In genomic region chr16:86303787-86304685, GRCh38 we compare ENCODE assay signal across 15 cellular contexts.
A peak's percentile ranks its signal among the peaks of the same experiment; 100 is the strongest.
DNase-seq lines count a peak whose midpoint lies in the region; ATAC-seq and TF ChIP-seq lines count a peak whose summit lies in the region.
"Had no signal": no experiment of that assay in that cellular context is flagged by ENCODE, and none has a peak within 500 bp of the region (broad histone marks: within the 10 kb centered on the region; RNA-seq: fewer than 3 reads in every experiment).

No MANE protein-coding gene starts in this region.

- no peaks in the 10 kb centered on the region for H3F3A ChIP-seq in PC-9 (ENCODE audit: insufficient read depth, low read depth)

- H3K23ac ChIP-seq in neuronal stem cell (ENCODE audit: low read depth, low read length, poor library complexity): no peak overlapping the region

- no peaks in the 10 kb centered on the region for H3K79me1 ChIP-seq in neuronal stem cell (ENCODE audit: low read depth, low read length)

- no peak overlapping the region for H3K14ac ChIP-seq in neuronal stem cell (ENCODE audit: low read length)

- POLR2A ChIA-PET in MCF 10A (lab: Yijun Ruan, JAX): no interaction called here
- POLR2A ChIA-PET in PC-9 (lab: Charles Lee; ENCODE audit: unreplicated experiment): no interaction called here

- H3K27ac ChIP-seq in breast epithelium (no peak overlapping the region), gastroesophageal sphincter (peak overlapping the region; percentile 61 to 96 (median 90)), neuronal stem cell (replicated peaks; ENCODE audit: low read length) (no peak overlapping the region), vagina (peak overlapping the region; percentile 68), PC-9 (no peak overlapping the region)
- H3K27ac ChIP-seq: 22Rv1, heart right ventricle had no signal

- no peak overlapping the region for H3K27ac Mint-ChIP-seq in MCF 10A (ENCODE audit: low read depth, unreplicated experiment)
- H3K27ac Mint-ChIP-seq: activated B cell treated with CpG ODN at 0.5 μM for 24 hours; activated naive CD4-positive, alpha-beta T cell treated with anti-CD3 and anti-CD28 coated beads, Interleukin-2, amount 10 ng/mL, durations not matched to agents 7 days and 5 days; CD4-positive, alpha-beta memory T cell had no signal

- H3K9me3 ChIP-seq in breast epithelium (no peaks in the 10 kb centered on the region), gastroesophageal sphincter (no peaks in the 10 kb centered on the region), neuronal stem cell (replicated peaks in 1 of 2; ENCODE audit: control insufficient read depth in 2 of 2, insufficient read depth in 1 of 2, low read depth in 1 of 2, low read length in 2 of 2) (no peaks in the 10 kb centered on the region), vagina (no peaks in the 10 kb centered on the region), PC-9 (ENCODE audit: insufficient read depth, low read depth) (no peaks in the 10 kb centered on the region)
- H3K9me3 ChIP-seq: heart right ventricle had no signal

- peak overlapping the region; percentile 36 for H2BK12ac ChIP-seq in neuronal stem cell (ENCODE audit: low read length)

- no peaks in the 10 kb centered on the region for H3K36me3 ChIP-seq in breast epithelium
- no peaks in the 10 kb centered on the region for H3K36me3 ChIP-seq in gastroesophageal sphincter
- H3K36me3 ChIP-seq in neuronal stem cell (replicated peaks in 1 of 2; ENCODE audit: control insufficient read depth in 2 of 2, insufficient read depth in 2 of 2, low read length in 2 of 2): no peaks in the 10 kb centered on the region
- no peaks in the 10 kb centered on the region for H3K36me3 ChIP-seq in vagina
- H3K36me3 ChIP-seq in PC-9 (ENCODE audit: low read depth): no peaks in the 10 kb centered on the region
- H3K36me3 ChIP-seq: heart right ventricle had no signal

- H3K9ac ChIP-seq in neuronal stem cell (ENCODE audit: low read depth, low read length, poor library complexity): no peak overlapping the region

- no peak overlapping the region for H3K4me3 Mint-ChIP-seq in MCF 10A (ENCODE audit: unreplicated experiment)
- H3K4me3 Mint-ChIP-seq: activated B cell treated with CpG ODN at 0.5 μM for 24 hours; activated naive CD4-positive, alpha-beta T cell treated with anti-CD3 and anti-CD28 coated beads, Interleukin-2, amount 10 ng/mL, durations not matched to agents 7 days and 5 days; CD4-positive, alpha-beta memory T cell had no signal

- H2AFZ ChIP-seq in neuronal stem cell (ENCODE audit: low read length) (no peak overlapping the region), PC-9 (no peak overlapping the region)

- 24 to 35% methylated on average over 6 to 12 of the region's 41 CpGs for WGBS in gastroesophageal sphincter (ENCODE audit: low coverage in 1 of 2), 2 donors
- no CpG with 5 or more reads among the region's 41 CpGs for WGBS in neuronal stem cell (ENCODE audit: extremely low coverage in 2 of 2, insufficient read length in 2 of 2, insufficient replicate concordance in 1 of 2), 2 donors

- H3K79me2 ChIP-seq in PC-9 (ENCODE audit: low read depth): no peaks in the 10 kb centered on the region

- no peaks in the 10 kb centered on the region for H3K36me3 Mint-ChIP-seq in MCF 10A (ENCODE audit: insufficient read depth, unreplicated experiment)
- H3K36me3 Mint-ChIP-seq: activated naive CD4-positive, alpha-beta T cell treated with anti-CD3 and anti-CD28 coated beads, Interleukin-2, amount 10 ng/mL, durations not matched to agents 7 days and 5 days; CD4-positive, alpha-beta memory T cell had no signal

- no peaks in the 10 kb centered on the region; the same call in 1 of the 2 replicates for H4K20me1 ChIP-seq in PC-9 (ENCODE audit: insufficient read depth)

- H3K9me2 ChIP-seq in PC-9 (ENCODE audit: insufficient read depth): no peaks in the 10 kb centered on the region

- no peak overlapping the region for H4K8ac ChIP-seq in neuronal stem cell (ENCODE audit: low read depth, low read length)

- H3K4me3 ChIP-seq in breast epithelium: peak overlapping the region in 2 of 3 donors; percentile 6 to 19
- H3K4me3 ChIP-seq in gastroesophageal sphincter: peak overlapping the region; percentile 16 to 45
- H3K4me3 ChIP-seq in neuronal stem cell (ENCODE audit: low read length in 2 of 2): no peak overlapping the region
- H3K4me3 ChIP-seq in vagina: peak overlapping the region; percentile 19 to 40
- no peak overlapping the region for H3K4me3 ChIP-seq in PC-9

- CTCF ChIA-PET in MCF 10A (lab: Yijun Ruan, JAX) (no interaction called here), PC-9 (lab: Charles Lee) (no interaction called here)

- H2BK15ac ChIP-seq in neuronal stem cell (ENCODE audit: low read length): peak overlapping the region; percentile 16

- TF ChIP-seq POLR2A in breast epithelium (IDR thresholded peaks at IDR 0.05) (no peak), gastroesophageal sphincter (IDR thresholded peaks at IDR 0.05) (peak in 1 of 2 donors; percentile 20), vagina (IDR thresholded peaks at IDR 0.05) (no peak)

- intact Hi-C loops in breast epithelium (cut with DNase I; ENCODE audit: low total_unique reads): no loop called here
- intact Hi-C loops in MCF 10A (cut with micrococcal nuclease): no loop called here
- intact Hi-C loops in vagina (cut with DNase I): no loop called here
- intact Hi-C loops in PC-9 (cut with micrococcal nuclease; ENCODE audit: unreplicated experiment): no loop called here

- H4K91ac ChIP-seq in neuronal stem cell (ENCODE audit: low read depth, low read length, poor library complexity): no peak overlapping the region

- no peak overlapping the region for H2AK5ac ChIP-seq in neuronal stem cell (ENCODE audit: low read depth, low read length)

- ATAC-seq in gastroesophageal sphincter (peak; percentile 60), GM21381 (IDR thresholded peaks at IDR 0.05; ENCODE audit: unreplicated experiment) (no peak)

- TF ChIP-seq CTCF in breast epithelium (IDR thresholded peaks at IDR 0.05) (no peak), MCF 10A (IDR thresholded peaks at IDR 0.05; ENCODE audit: unreplicated experiment) (no peak), gastroesophageal sphincter (IDR thresholded peaks at IDR 0.05) (no peak), vagina (IDR thresholded peaks at IDR 0.05) (no peak), PC-9 (conservative IDR thresholded peaks at IDR 0.05) (no peak)

- DNase-seq in breast epithelium (ENCODE audit: low spot score in 2 of 2): no peak
- no peak for DNase-seq in MCF 10A (ENCODE audit: unreplicated experiment)
- DNase-seq in neuronal stem cell (ENCODE audit: low spot score): no peak
- DNase-seq in vagina (ENCODE audit: extremely low spot score in 2 of 2): no peak
- DNase-seq in medulla oblongata (ENCODE audit: extremely low spot score): no peak
- no peak for DNase-seq in PC-9
- DNase-seq: activated B cell treated with CpG ODN at 0.5 μM for 24 hours; activated CD8-positive, alpha-beta memory T cell treated with anti-CD3 and anti-CD28 coated beads, Interleukin-2, amount 50 U/mL, for 4 hours; activated naive CD4-positive, alpha-beta T cell treated with anti-CD3 and anti-CD28 coated beads, Interleukin-2, amount 10 ng/mL, durations not matched to agents 7 days and 5 days; CD4-positive, alpha-beta memory T cell; heart right ventricle; NCI-H1048 had no signal

- BruUV-seq in MCF 10A (replicated peaks; lab: Mats Ljungman, UMichigan): no TSS peak
- no TSS peak for BruUV-seq in PC-9 (replicated peaks; lab: Mats Ljungman, UMichigan)

- H3K4me1 ChIP-seq in breast epithelium: no peaks in the 10 kb centered on the region
- peaks cover 0 to 60% (median 6%) of the 10 kb centered on the region in 3 donors for H3K4me1 ChIP-seq in gastroesophageal sphincter
- H3K4me1 ChIP-seq in neuronal stem cell (ENCODE audit: control insufficient read depth in 2 of 2, insufficient read depth in 1 of 2, low read depth in 1 of 2, low read length in 2 of 2): peaks cover 0 to 7% of the 10 kb centered on the region in 2 donors
- H3K4me1 ChIP-seq in vagina: peaks cover 29% of the 10 kb centered on the region
- H3K4me1 ChIP-seq in PC-9 (replicated peaks; ENCODE audit: insufficient read depth): no peaks in the 10 kb centered on the region

- peaks cover 13% of the 10 kb centered on the region for H3K4me1 Mint-ChIP-seq in MCF 10A (ENCODE audit: insufficient read depth, unreplicated experiment)
- H3K4me1 Mint-ChIP-seq: activated naive CD4-positive, alpha-beta T cell treated with anti-CD3 and anti-CD28 coated beads, Interleukin-2, amount 10 ng/mL, durations not matched to agents 7 days and 5 days had no signal

- no peak overlapping the region for H3K4ac ChIP-seq in neuronal stem cell (ENCODE audit: low read length)

- no peak for TF ChIP-seq EP300 in gastroesophageal sphincter (IDR thresholded peaks at IDR 0.05)

- H3K27me3 ChIP-seq in breast epithelium (peaks cover 0 to 70% of the 10 kb centered on the region in 2 donors), gastroesophageal sphincter (no peaks in the 10 kb centered on the region), neuronal stem cell (ENCODE audit: control insufficient read depth in 3 of 3, insufficient read depth in 3 of 3, low read depth in 1 of 3, low read length in 3 of 3) (peaks cover 0 to 51% (median 0%) of the 10 kb centered on the region in 3 experiments), vagina (no peaks in the 10 kb centered on the region), PC-9 (ENCODE audit: insufficient read depth, low read depth) (peaks cover 82% of the 10 kb centered on the region)

- no peak overlapping the region for H2BK120ac ChIP-seq in neuronal stem cell (ENCODE audit: low read depth, low read length)

- H3K9me3 Mint-ChIP-seq in MCF 10A (ENCODE audit: unreplicated experiment): peaks cover 6% of the 10 kb centered on the region
- H3K9me3 Mint-ChIP-seq: activated B cell treated with CpG ODN at 0.5 μM for 24 hours; activated naive CD4-positive, alpha-beta T cell treated with anti-CD3 and anti-CD28 coated beads, Interleukin-2, amount 10 ng/mL, durations not matched to agents 7 days and 5 days had no signal

- no peak overlapping the region for H3K4me2 ChIP-seq in neuronal stem cell (ENCODE audit: insufficient read depth, low read length, poor library complexity, severe bottlenecking)
- H3K4me2 ChIP-seq in PC-9: no peak overlapping the region

- peaks cover 30% of the 10 kb centered on the region for H3K27me3 Mint-ChIP-seq in MCF 10A (ENCODE audit: insufficient read depth, unreplicated experiment)

- H2BK5ac ChIP-seq in neuronal stem cell (ENCODE audit: low read length): no peak overlapping the region

- H3K18ac ChIP-seq in neuronal stem cell (ENCODE audit: low read length): peak overlapping the region; percentile 39

Comparison
In these comparisons a context has a peak if more than half of its experiments do, and no peak if none do; other contexts are left out.
1. H3K27ac ChIP-seq: peak in gastroesophageal sphincter (4 of 4) and vagina (single experiment); none in breast epithelium (0 of 2), neuronal stem cell (single experiment) and PC-9 (single experiment).
2. H3K4me3 ChIP-seq: peak in breast epithelium (2 of 3), gastroesophageal sphincter (2 of 2) and vagina (2 of 2); none in neuronal stem cell (0 of 2) and PC-9 (single experiment).